In the genomic region with DNA sequence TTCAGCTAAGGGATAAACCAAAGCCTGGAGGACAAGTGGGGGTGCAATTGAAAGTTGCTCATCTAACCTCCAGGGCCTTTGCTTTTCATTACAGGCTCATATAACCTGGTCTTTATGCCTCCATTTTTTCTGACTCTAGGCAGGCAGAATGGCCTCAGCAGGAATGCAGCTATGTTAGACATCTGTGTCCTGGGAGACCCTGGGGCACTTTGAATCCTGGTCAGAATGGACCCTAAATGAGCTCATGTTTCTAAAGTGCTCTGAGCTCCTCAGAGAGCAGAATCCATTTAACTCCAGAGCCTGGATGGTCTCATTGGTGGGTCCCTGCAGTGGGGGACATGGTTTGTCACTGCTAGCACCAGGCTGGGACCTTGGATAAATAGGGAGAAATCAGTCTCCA, we compare ENCODE assay signal across 31 cellular contexts.
"Had no signal": no experiment of that assay in that cellular context is flagged by ENCODE, and none has a peak within 500 bp of the region (broad histone marks: within the 10 kb centered on the region; RNA-seq: fewer than 3 reads in every experiment).

No MANE protein-coding gene starts in this region.

- H3K9me3 Mint-ChIP-seq: activated CD4-positive, alpha-beta T cell treated with anti-CD3 and anti-CD28 coated beads, Interleukin-2, amount 10 ng/mL, durations not matched to agents 24 days and 14 days; activated CD8-positive, alpha-beta T cell treated with anti-CD3 and anti-CD28 coated beads for 36 hours; activated naive CD4-positive, alpha-beta T cell treated with anti-CD3 and anti-CD28 coated beads, Interleukin-2, amount 50 U/mL, for 24 hours; activated naive CD8-positive, alpha-beta T cell treated with anti-CD3 and anti-CD28 coated beads, Interleukin-2, amount 10 ng/mL, durations not matched to agents 7 days and 5 days; activated T-cell treated with anti-CD3 and anti-CD28 coated beads, Interleukin-2, amount 50 U/mL, for 24 hours; activated T-helper 2 cell treated with anti-CD3 and anti-CD28 coated beads, Interferon-gamma antibody, Interleukin-2, Interleukin-4, amounts not matched to agents 10 μg/mL and 5 μg/mL and 100 μg/mL, durations not matched to agents 14 hours and 24 hours and 36 hours; central memory CD8-positive, alpha-beta T cell; T-helper 1 cell treated with Interleukin-12 subunit alpha and Interleukin-12 subunit beta and Interleukin-4 antibody, amounts not matched to agents 30 μg/mL and 1 μg/mL, for 36 hours; T-helper 2 cell treated with Interferon-gamma antibody and Interleukin-4, amounts not matched to agents 5 μg/mL and 100 μg/mL, for 36 hours had no signal

- H3K4me2 ChIP-seq: SK-N-SH had no signal

- H3K36me3 ChIP-seq: ascending aorta, cardiac muscle cell, MG63, SJSA1 had no signal

- H3K4me3 Mint-ChIP-seq: activated CD4-positive, alpha-beta T cell treated with anti-CD3 and anti-CD28 coated beads, Interleukin-2, amount 10 ng/mL, durations not matched to agents 24 days and 14 days; activated CD8-positive, alpha-beta T cell treated with anti-CD3 and anti-CD28 coated beads for 36 hours; activated naive CD4-positive, alpha-beta T cell treated with anti-CD3 and anti-CD28 coated beads, Interleukin-2, amount 50 U/mL, for 24 hours; activated naive CD8-positive, alpha-beta T cell treated with anti-CD3 and anti-CD28 coated beads, Interleukin-2, amount 10 ng/mL, durations not matched to agents 7 days and 5 days; activated T-cell treated with anti-CD3 and anti-CD28 coated beads, Interleukin-2, amount 50 U/mL, for 24 hours; central memory CD8-positive, alpha-beta T cell; T-helper 1 cell treated with Interleukin-12 subunit alpha and Interleukin-12 subunit beta and Interleukin-4 antibody, amounts not matched to agents 30 μg/mL and 1 μg/mL, for 36 hours; T-helper 2 cell treated with Interferon-gamma antibody and Interleukin-4, amounts not matched to agents 5 μg/mL and 100 μg/mL, for 36 hours had no signal

- DNase-seq: activated CD4-positive, alpha-beta T cell treated with anti-CD3 and anti-CD28 coated beads, Interleukin-2, amount 10 ng/mL, durations not matched to agents 24 days and 14 days; activated CD4-positive, alpha-beta T cell treated with anti-CD3 and anti-CD28 coated beads, Interleukin-2, amount 50 U/mL, for 4 hours; activated CD4-positive, CD25-positive, alpha-beta regulatory T cell; activated CD8-positive, alpha-beta T cell treated with anti-CD3 and anti-CD28 coated beads for 36 hours; activated gamma-delta T cell; activated naive CD4-positive, alpha-beta T cell treated with Interleukin-2 at 50 U/mL for 16 hours; activated naive CD8-positive, alpha-beta T cell treated with anti-CD3 and anti-CD28 coated beads, Interleukin-2, amount 10 ng/mL, durations not matched to agents 7 days and 5 days; activated T-cell treated with anti-CD3 and anti-CD28 coated beads, Interleukin-2, amount 50 U/mL, for 24 hours; amygdala; Kasumi-1; MG63; NCI-H1048; NCI-H1436; NCI-H1694; NCI-H1930; NCI-H2081 treated with DMSO at 0.1 percent for 48 hours; NCI-H226; NCI-H446 treated with DMSO at 0.1 percent for 48 hours; NCI-H524; RPMI8226; SHP77 treated with DMSO at 0.1 percent for 48 hours; SK-N-SH had no signal

- H3K27me3 ChIP-seq: ascending aorta, cardiac muscle cell, MG63, SJSA1 had no signal

- H3K27ac Mint-ChIP-seq: activated CD4-positive, alpha-beta T cell treated with anti-CD3 and anti-CD28 coated beads, Interleukin-2, amount 10 ng/mL, durations not matched to agents 24 days and 14 days; activated CD8-positive, alpha-beta T cell treated with anti-CD3 and anti-CD28 coated beads for 36 hours; activated naive CD4-positive, alpha-beta T cell treated with anti-CD3 and anti-CD28 coated beads, Interleukin-2, amount 50 U/mL, for 24 hours; activated naive CD8-positive, alpha-beta T cell treated with anti-CD3 and anti-CD28 coated beads, Interleukin-2, amount 10 ng/mL, durations not matched to agents 7 days and 5 days; activated T-cell treated with anti-CD3 and anti-CD28 coated beads, Interleukin-2, amount 50 U/mL, for 24 hours; activated T-helper 2 cell treated with anti-CD3 and anti-CD28 coated beads, Interferon-gamma antibody, Interleukin-2, Interleukin-4, amounts not matched to agents 10 μg/mL and 5 μg/mL and 100 μg/mL, durations not matched to agents 14 hours and 24 hours and 36 hours; T-helper 1 cell treated with Interleukin-12 subunit alpha and Interleukin-12 subunit beta and Interleukin-4 antibody, amounts not matched to agents 30 μg/mL and 1 μg/mL, for 36 hours; T-helper 2 cell treated with Interferon-gamma antibody and Interleukin-4, amounts not matched to agents 5 μg/mL and 100 μg/mL, for 36 hours had no signal

- H3K4me1 ChIP-seq: ascending aorta, SJSA1 had no signal

- H3K27me3 Mint-ChIP-seq: activated naive CD8-positive, alpha-beta T cell treated with anti-CD3 and anti-CD28 coated beads, Interleukin-2, amount 10 ng/mL, durations not matched to agents 7 days and 5 days had no signal

- H3K4me3 ChIP-seq: ascending aorta, cardiac muscle cell, MG63, SJSA1 had no signal

- ATAC-seq: activated CD8-positive, alpha-beta T cell treated with anti-CD3 and anti-CD28 coated beads for 36 hours; Panc1 had no signal

- H3K4me1 Mint-ChIP-seq: activated CD4-positive, alpha-beta T cell treated with anti-CD3 and anti-CD28 coated beads, Interleukin-2, amount 10 ng/mL, durations not matched to agents 24 days and 14 days; activated naive CD4-positive, alpha-beta T cell treated with anti-CD3 and anti-CD28 coated beads, Interleukin-2, amount 50 U/mL, for 24 hours; activated naive CD8-positive, alpha-beta T cell treated with anti-CD3 and anti-CD28 coated beads, Interleukin-2, amount 10 ng/mL, durations not matched to agents 7 days and 5 days; central memory CD8-positive, alpha-beta T cell had no signal

- H3K9ac ChIP-seq: SK-N-SH had no signal

- H3K36me3 Mint-ChIP-seq: activated naive CD4-positive, alpha-beta T cell treated with anti-CD3 and anti-CD28 coated beads, Interleukin-2, amount 50 U/mL, for 24 hours had no signal

- H3K9me3 ChIP-seq: ascending aorta, MG63, SJSA1, SK-N-SH had no signal

- H3K27ac ChIP-seq: ascending aorta, cardiac muscle cell, SJSA1 had no signal
